In genomic region chr15:78050851-78051250, GRCh38 we compare ENCODE assay signal across 12 cellular contexts. TPM values are rescaled to one million over a fixed set of nuclear protein-coding genes. Genes with fewer than 3 reads are reported as not detected.
DNase-seq lines count a peak whose midpoint lies in the region; ATAC-seq and TF ChIP-seq lines count a peak whose summit lies in the region.
"Had no signal": no experiment of that assay in that cellular context is flagged by ENCODE, and none has a peak within 500 bp of the region (broad histone marks: within the 10 kb centered on the region; RNA-seq: fewer than 3 reads in every experiment).

No MANE protein-coding gene starts in this region.

- H3K4me3 ChIP-seq in AG10803 (ENCODE audit: low read length) (no peak overlapping the region), GM23248 (0 out of 2 replicates have a peak overlapping the region, but pooled peaks have one; percentile 18), mucosa of rectum (ENCODE audit: low read length in 2 of 2) (peak overlapping the region in 1 of 2 donors; percentile 0)

- peaks cover 56% of the 10 kb centered on the region for H3K4me1 ChIP-seq in GM23248 (ENCODE audit: insufficient read depth)
- H3K4me1 ChIP-seq in mucosa of rectum (ENCODE audit: control insufficient read depth in 2 of 2, insufficient read depth in 2 of 2, low read length in 2 of 2) = peaks cover 64 to 66% of the 10 kb centered on the region in 2 donors

- no peaks in the 10 kb centered on the region for H3K9me2 ChIP-seq in GM23248 (ENCODE audit: insufficient read depth)

- 0 out of 2 replicates have a peak, but pooled peaks cover 8% of the 10 kb centered on the region for H3K36me3 ChIP-seq in GM23248 (ENCODE audit: low read depth)
- H3K36me3 ChIP-seq in mucosa of rectum (ENCODE audit: control insufficient read depth in 2 of 2, insufficient read depth in 2 of 2, low read length in 2 of 2) = peaks cover 12 to 18% of the 10 kb centered on the region in 2 donors

- CTCF ChIA-PET in activated CD8-positive, alpha-beta T cell treated with anti-CD3 and anti-CD28 coated beads for 36 hours (lab: Charles Lee) = interaction anchor here (1.5 to 8.3 kb wide), 8 partner anchors 8 to 92 kb away, joined by 6 to 83 read pairs (median 8); no protein-coding TSS in a partner anchor

- peak overlapping the region; percentile 95 for H3K27ac Mint-ChIP-seq in activated CD8-positive, alpha-beta T cell treated with anti-CD3 and anti-CD28 coated beads for 36 hours
- H3K27ac Mint-ChIP-seq: type B pancreatic cell had no signal

- no peak overlapping the region for H2AFZ ChIP-seq in GM23248

- 4 to 14% methylated on average over 1 of the region's 1 CpG for WGBS in GM23248 (ENCODE audit: low coverage in 1 of 2, low lambda C conversion rate in 2 of 2, missing lambda C conversion rate in 2 of 2), 2 experiments

- no peaks in the 10 kb centered on the region for H3K27me3 Mint-ChIP-seq in activated CD8-positive, alpha-beta T cell treated with anti-CD3 and anti-CD28 coated beads for 36 hours
- H3K27me3 Mint-ChIP-seq: type B pancreatic cell had no signal

- H3K4me1 Mint-ChIP-seq in activated CD8-positive, alpha-beta T cell treated with anti-CD3 and anti-CD28 coated beads for 36 hours (ENCODE audit: low read depth) = peaks cover 95% of the 10 kb centered on the region

- peak overlapping the region; percentile 17; the same call in 1 of the 2 replicates for H3K9ac ChIP-seq in GM23248
- H3K9ac ChIP-seq in mucosa of rectum (ENCODE audit: low read depth in 1 of 2, low read length in 2 of 2) = peak overlapping the region in 1 of 2 donors; percentile 18

- POLR2A ChIA-PET in activated CD8-positive, alpha-beta T cell treated with anti-CD3 and anti-CD28 coated beads for 36 hours (lab: Charles Lee) = interaction anchor here (1.0 to 3.5 kb wide), 5 partner anchors 11 to 32 kb away, joined by 3 to 29 read pairs (median 4); no protein-coding TSS in a partner anchor

- in situ Hi-C loops in GM23248 (cut with MboI) = no loop called here

- peak; percentile 55 for DNase-seq in AG10803 (ENCODE audit: low read depth)
- peak; percentile 65 for DNase-seq in GM23248
- peak; percentile 68 for DNase-seq in activated CD8-positive, alpha-beta T cell treated with anti-CD3 and anti-CD28 coated beads for 36 hours
- no peak for DNase-seq in D341Med (ENCODE audit: low spot score)
- DNase-seq in T1000 (lab: John Stamatoyannopoulos, UW) = no peak
- no peak for DNase-seq in SIG-M5 treated with dmso at 0.1 percent for 504 hours (lab: John Stamatoyannopoulos, UW; ENCODE audit: unreplicated experiment)
- DNase-seq: DMS153, NCI-H1092 had no signal

- H3K36me3 Mint-ChIP-seq in activated CD8-positive, alpha-beta T cell treated with anti-CD3 and anti-CD28 coated beads for 36 hours (ENCODE audit: low read depth) = peaks cover 38% of the 10 kb centered on the region

- peak overlapping the region; percentile 54 for H3K4me2 ChIP-seq in GM23248 (ENCODE audit: unreplicated experiment)

- no peaks in the 10 kb centered on the region for H3K27me3 ChIP-seq in GM23248 (replicated peaks; ENCODE audit: insufficient read depth)
- H3K27me3 ChIP-seq in mucosa of rectum (ENCODE audit: control insufficient read depth in 2 of 2, insufficient read depth in 2 of 2, low read length in 2 of 2) = no peaks in the 10 kb centered on the region

- intact Hi-C loops in activated CD8-positive, alpha-beta T cell treated with anti-CD3 and anti-CD28 coated beads for 36 hours (cut with micrococcal nuclease) = no loop called here

- H3K79me2 ChIP-seq in GM23248 (ENCODE audit: insufficient read depth) = peaks cover 64% of the 10 kb centered on the region

- H3K4me3 Mint-ChIP-seq in activated CD8-positive, alpha-beta T cell treated with anti-CD3 and anti-CD28 coated beads for 36 hours = no peak overlapping the region
- H3K4me3 Mint-ChIP-seq: type B pancreatic cell had no signal

- no peak for TF ChIP-seq CTCF in AG10803 (conservative IDR thresholded peaks at IDR 0.05; ENCODE audit: low read length)
- no peak for TF ChIP-seq CTCF in activated CD8-positive, alpha-beta T cell treated with anti-CD3 and anti-CD28 coated beads for 36 hours (IDR thresholded peaks at IDR 0.05)

- no peaks in the 10 kb centered on the region for H3K9me3 Mint-ChIP-seq in activated CD8-positive, alpha-beta T cell treated with anti-CD3 and anti-CD28 coated beads for 36 hours
- H3K9me3 Mint-ChIP-seq: type B pancreatic cell had no signal

- H4K20me1 ChIP-seq in GM23248 (ENCODE audit: insufficient read depth) = 0 out of 2 replicates have a peak, but pooled peaks cover 3% of the 10 kb centered on the region

- H3K9me3 ChIP-seq in GM23248 (ENCODE audit: low read depth) (no peaks in the 10 kb centered on the region), mucosa of rectum (ENCODE audit: control insufficient read depth in 2 of 2, low read length in 2 of 2) (no peaks in the 10 kb centered on the region)

- ATAC-seq in activated CD8-positive, alpha-beta T cell treated with anti-CD3 and anti-CD28 coated beads for 36 hours = peak; percentile 24
- no peak for ATAC-seq in HG03457 (IDR thresholded peaks at IDR 0.05; ENCODE audit: unreplicated experiment)

- peaks cover 54% of the 10 kb centered on the region for H3F3A ChIP-seq in GM23248 (ENCODE audit: insufficient read depth)

- H3K27ac ChIP-seq in GM23248 = peak overlapping the region; percentile 71
- peak overlapping the region; percentile 52 to 76 for H3K27ac ChIP-seq in mucosa of rectum (ENCODE audit: low read depth in 2 of 2, low read length in 2 of 2)

RNA-seq across cellular contexts. Expression of gene TBC1D2B, which starts 26.7 kb away (rescaled TPM):
- total RNA-seq in GM23248 (2014; rRNA removed; shearing (Covaris generic)) = 40.5 and 42.0 TPM in 2 replicates
- polyA plus RNA-seq in GM23248 (2016; fragmentation: Nextera tagmentation; extraction: Ambion mirVana) = 11.1 and 13.5 TPM in 2 replicates
- 10 to 100 TPM; 62.9 to 65.7 TPM for total RNA-seq in activated CD8-positive, alpha-beta T cell treated with anti-CD3 and anti-CD28 coated beads for 36 hours

RNA-seq across cellular contexts. Expression of gene SH2D7, which starts 41.5 kb away (rescaled TPM):
- not detected in 2 replicates for total RNA-seq in GM23248 (2014; rRNA removed; shearing (Covaris generic))
- polyA plus RNA-seq in GM23248 (2016; fragmentation: Nextera tagmentation; extraction: Ambion mirVana) = not detected in 2 replicates
- not detected for total RNA-seq in activated CD8-positive, alpha-beta T cell treated with anti-CD3 and anti-CD28 coated beads for 36 hours
- total RNA-seq: H4 had no signal

Comparison
In these comparisons a context has a peak if more than half of its experiments do, and no peak if none do; other contexts are left out.
1. DNase-seq: peak in AG10803 (single experiment), GM23248 (single experiment) and activated CD8-positive, alpha-beta T cell treated with anti-CD3 and anti-CD28 coated beads for 36 hours (single experiment); none in D341Med (single experiment), T1000 (single experiment) and SIG-M5 treated with dmso at 0.1 percent for 504 hours (single experiment).